ENCODE assay signal across 8 cellular contexts in the genomic region with DNA sequence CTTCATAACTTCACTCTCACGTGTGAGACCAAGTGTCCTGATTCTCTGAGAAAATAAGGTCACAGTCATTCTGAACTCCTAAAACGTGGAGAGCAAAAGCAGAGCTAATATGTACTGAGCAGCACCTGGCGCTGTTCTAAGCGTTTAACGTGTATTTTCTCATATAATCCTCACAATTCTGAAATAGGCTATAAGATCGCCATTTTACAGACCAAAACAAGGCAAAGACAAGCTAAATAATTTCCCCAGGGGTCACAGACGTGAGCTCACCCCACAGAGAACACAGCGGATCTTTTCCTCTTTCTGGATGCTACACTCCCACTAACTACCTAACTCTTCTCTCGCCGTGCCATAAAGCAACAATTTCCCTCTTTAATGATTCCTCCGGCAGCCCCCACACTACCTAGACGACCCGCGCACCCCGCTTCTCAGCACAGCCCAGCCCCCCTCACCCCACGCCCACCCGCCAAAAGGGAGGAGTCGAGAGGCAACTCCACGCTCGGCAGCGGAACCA. TPM values are rescaled to one million over a fixed set of nuclear protein-coding genes. Genes with fewer than 3 reads are reported as not detected.
DNase-seq lines count a peak whose midpoint lies in the region; ATAC-seq and TF ChIP-seq lines count a peak whose summit lies in the region.

No MANE protein-coding gene starts in this region.

- ATAC-seq in HG03565 (IDR thresholded peaks at IDR 0.05; ENCODE audit: unreplicated experiment) (peak; percentile 5), HG02970 (IDR thresholded peaks at IDR 0.05; ENCODE audit: low FRiP score, unreplicated experiment) (no peak)
- peak in 1 of 2 donors; percentile 0 for ATAC-seq in activated T-cell treated with anti-CD3 and anti-CD28 coated beads, Interleukin-2, amount 50 U/mL, for 4 hours

- TF ChIP-seq CTCF in cardiac muscle cell (IDR thresholded peaks at IDR 0.05; ENCODE audit: low read depth, low read length): no peak
- TF ChIP-seq CTCF in prostate gland (IDR thresholded peaks at IDR 0.05): peak in 1 of 4 experiments; percentile 8

- no peak for TF ChIP-seq POLR2A in prostate gland (IDR thresholded peaks at IDR 0.05)

- H3K4me1 Mint-ChIP-seq in activated T-cell treated with anti-CD3 and anti-CD28 coated beads, Interleukin-2, amount 50 U/mL, for 4 hours (ENCODE audit: low read depth): peaks cover 23% of the 10 kb centered on the region

- peak overlapping the region; percentile 97 for H3K4me3 Mint-ChIP-seq in activated T-cell treated with anti-CD3 and anti-CD28 coated beads, Interleukin-2, amount 50 U/mL, for 4 hours

- intact Hi-C loops in prostate gland (cut with DNase I): loop anchor here (5.0 kb wide), 1 partner anchor 720 kb away; no protein-coding TSS in a partner anchor

- peak overlapping the region; percentile 96 for H3K27ac ChIP-seq in cardiac muscle cell
- peak overlapping the region; percentile 97 for H3K27ac ChIP-seq in prostate gland

- no peaks in the 10 kb centered on the region for H3K36me3 Mint-ChIP-seq in activated T-cell treated with anti-CD3 and anti-CD28 coated beads, Interleukin-2, amount 50 U/mL, for 4 hours (ENCODE audit: insufficient read depth)

- H3K4me3 ChIP-seq in cardiac muscle cell (peak overlapping the region; percentile 74), prostate gland (peak overlapping the region; percentile 82 to 92)

- H3K9me3 ChIP-seq in cardiac muscle cell (ENCODE audit: low read depth): no peaks in the 10 kb centered on the region
- H3K9me3 ChIP-seq in prostate gland: no peaks in the 10 kb centered on the region

- H3K36me3 ChIP-seq in cardiac muscle cell: no peaks in the 10 kb centered on the region
- no peaks in the 10 kb centered on the region for H3K36me3 ChIP-seq in prostate gland

- 1% methylated on average over 21 of the region's 21 CpGs for WGBS in prostate gland

- no peaks in the 10 kb centered on the region for H3K27me3 ChIP-seq in cardiac muscle cell
- H3K27me3 ChIP-seq in prostate gland (replicated peaks; ENCODE audit: insufficient read depth): no peaks in the 10 kb centered on the region

- no peaks in the 10 kb centered on the region for H3K9me3 Mint-ChIP-seq in activated T-cell treated with anti-CD3 and anti-CD28 coated beads, Interleukin-2, amount 50 U/mL, for 4 hours

- no peaks in the 10 kb centered on the region for H3K27me3 Mint-ChIP-seq in activated T-cell treated with anti-CD3 and anti-CD28 coated beads, Interleukin-2, amount 50 U/mL, for 4 hours (ENCODE audit: low read depth)

- peak; percentile 81 for DNase-seq in stimulated activated CD4-positive, alpha-beta T cell treated with anti-CD3 and anti-CD28 coated beads, Interleukin-2, amount 100 ng/mL, for 4 hours (ENCODE audit: low read depth)
- DNase-seq in stimulated activated CD4-positive, alpha-beta T cell treated with anti-CD3 and anti-CD28 coated beads, Interleukin-4, amount 100 ng/mL, for 1 hour: no peak
- peak; percentile 79 for DNase-seq in activated T-cell treated with anti-CD3 and anti-CD28 coated beads, Interleukin-2, amount 50 U/mL, for 4 hours
- DNase-seq in cardiac muscle cell (ENCODE audit: low read depth in 1 of 2, low spot score in 1 of 2) (peak in 1 of 2 donors; percentile 22), prostate gland (ENCODE audit: low spot score) (no peak), NCI-H1436 (lab: John Stamatoyannopoulos, UW) (no peak)

- H3K4me1 ChIP-seq in cardiac muscle cell (ENCODE audit: low read depth) (peaks cover 4% of the 10 kb centered on the region), prostate gland (replicated peaks) (no peaks in the 10 kb centered on the region)

RNA-seq across cellular contexts. Expression of a gene that starts 0.6 kb away (rescaled TPM):
- 10 to 100 TPM; 14.1 to 15.7 (median 15.7) TPM for total RNA-seq in activated T-cell treated with anti-CD3 and anti-CD28 coated beads, Interleukin-2, amount 50 U/mL, for 4 hours
- total RNA-seq in cardiac muscle cell (8.0 and 12.4 TPM in 2 replicates), prostate gland (10 to 100 TPM in 1 of 2 donors, 1 to 10 TPM in 1; 4.6 to 13.1 TPM)
- polyA plus RNA-seq in cardiac muscle cell: 19.4 and 31.9 TPM in 2 replicates

RNA-seq across cellular contexts. Expression of a gene that starts 49.0 kb away (rescaled TPM):
- total RNA-seq in activated T-cell treated with anti-CD3 and anti-CD28 coated beads, Interleukin-2, amount 50 U/mL, for 4 hours: 10 to 100 TPM; 26.5 to 37.0 (median 31.0) TPM
- total RNA-seq in cardiac muscle cell (0.92 and 1.9 TPM in 2 replicates), prostate gland (10 to 100 TPM in 1 of 2 donors, 1 to 10 TPM in 1; 9.2 to 10.7 TPM)
- 1.6 and 4.1 TPM in 2 replicates for polyA plus RNA-seq in cardiac muscle cell

Comparison
In these comparisons a context has a peak if more than half of its experiments do, and no peak if none do; other contexts are left out.
1. DNase-seq: peak in stimulated activated CD4-positive, alpha-beta T cell treated with anti-CD3 and anti-CD28 coated beads, Interleukin-2, amount 100 ng/mL, for 4 hours (single experiment) and activated T-cell treated with anti-CD3 and anti-CD28 coated beads, Interleukin-2, amount 50 U/mL, for 4 hours (single experiment); none in stimulated activated CD4-positive, alpha-beta T cell treated with anti-CD3 and anti-CD28 coated beads, Interleukin-4, amount 100 ng/mL, for 1 hour (single experiment), prostate gland (single experiment) and NCI-H1436 (single experiment).